ENCODE assay signal across 7 cellular contexts in the genomic region with DNA sequence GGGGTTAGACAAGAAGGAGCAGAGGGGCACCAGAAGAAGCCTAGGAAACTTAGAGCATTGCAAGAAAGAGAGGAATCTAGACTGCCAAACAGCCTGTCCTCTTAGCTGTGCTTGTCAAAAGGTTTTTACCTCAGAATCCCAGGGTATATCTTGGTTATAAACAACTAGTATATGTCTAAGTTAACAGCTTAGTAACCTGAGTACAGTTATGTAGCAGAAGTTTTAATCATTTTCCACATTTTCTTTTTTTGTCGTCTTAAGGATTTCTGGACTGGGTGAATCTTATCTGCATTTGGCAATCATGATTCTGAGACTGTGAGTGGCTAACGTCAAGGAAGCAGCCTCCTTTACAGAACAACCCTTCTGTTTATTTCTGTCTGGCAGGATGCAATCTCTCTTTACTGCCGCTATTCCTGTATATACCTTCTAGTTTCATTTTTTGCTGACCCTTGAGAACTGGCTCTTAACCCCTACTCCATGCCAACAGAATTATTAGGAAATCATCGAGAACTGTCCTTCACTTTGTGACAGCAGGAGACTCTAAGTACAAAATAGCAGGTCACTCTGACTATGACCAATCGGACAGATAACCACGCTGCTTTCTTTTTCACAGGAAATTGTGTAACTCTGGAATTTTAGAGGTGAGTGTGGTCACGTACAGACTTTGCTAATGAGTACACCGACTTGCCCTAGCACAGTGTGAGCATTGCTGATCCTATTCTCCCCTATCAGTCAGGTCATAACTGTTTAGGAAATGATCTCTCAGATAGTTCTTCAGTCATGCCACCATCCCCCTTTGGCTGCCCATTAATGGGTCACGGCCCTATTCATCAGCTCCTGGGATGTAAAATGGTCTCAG. TPM values are rescaled to one million over a fixed set of nuclear protein-coding genes. Genes with fewer than 3 reads are reported as not detected.
DNase-seq lines count a peak whose midpoint lies in the region; ATAC-seq and TF ChIP-seq lines count a peak whose summit lies in the region.

No MANE protein-coding gene starts in this region.

- H4K20me1 ChIP-seq in GM23338 (replicated peaks; ENCODE audit: insufficient read depth), result no peaks in the 10 kb centered on the region

- no peaks in the 10 kb centered on the region for H3K9me2 ChIP-seq in GM23338 (ENCODE audit: insufficient read depth)

- H3K27me3 Mint-ChIP-seq in GM23338 (ENCODE audit: insufficient read depth, low read depth, poor library complexity), result peaks cover 3% of the 10 kb centered on the region
- peaks cover 5% of the 10 kb centered on the region for H3K27me3 Mint-ChIP-seq in activated T-cell treated with anti-CD3 and anti-CD28 coated beads, Interleukin-2, amount 50 U/mL, for 72 hours (ENCODE audit: low read depth)

- H3K36me3 ChIP-seq in GM23338 (ENCODE audit: insufficient read depth), result no peaks in the 10 kb centered on the region

- no peak overlapping the region for H3K27ac Mint-ChIP-seq in GM23338
- peak overlapping the region; percentile 48 for H3K27ac Mint-ChIP-seq in activated T-cell treated with anti-CD3 and anti-CD28 coated beads, Interleukin-2, amount 50 U/mL, for 72 hours

- H3K4me2 ChIP-seq in GM23338, result no peak overlapping the region

- H3K4me1 ChIP-seq in GM23338 (ENCODE audit: insufficient read depth), result 0 out of 2 replicates have a peak, but pooled peaks cover 4% of the 10 kb centered on the region

- no peak overlapping the region for H3K4me3 Mint-ChIP-seq in GM23338
- peak overlapping the region; percentile 67 to 81 for H3K4me3 Mint-ChIP-seq in activated T-cell treated with anti-CD3 and anti-CD28 coated beads, Interleukin-2, amount 50 U/mL, for 72 hours

- TF ChIP-seq CTCF in GM23338 (conservative IDR thresholded peaks at IDR 0.05; ENCODE audit: low read depth in 2 of 2), result no peak
- no peak for TF ChIP-seq CTCF in LNCaP clone FGC (IDR thresholded peaks at IDR 0.05; ENCODE audit: control insufficient read depth, extremely low read depth, insufficient read depth)

- H3K9me3 Mint-ChIP-seq in GM23338, result no peaks in the 10 kb centered on the region; the same call in 2 of the 3 replicates
- no peaks in the 10 kb centered on the region for H3K9me3 Mint-ChIP-seq in activated T-cell treated with anti-CD3 and anti-CD28 coated beads, Interleukin-2, amount 50 U/mL, for 72 hours

- intact Hi-C loops in Right ventricle myocardium superior (cut with DNase I) (no loop called here), sciatic nerve (cut with DNase I) (no loop called here)

- no peaks in the 10 kb centered on the region for H3K27me3 ChIP-seq in GM23338 (ENCODE audit: insufficient read depth)

- H3K79me2 ChIP-seq in GM23338 (replicated peaks; ENCODE audit: insufficient read depth), result no peaks in the 10 kb centered on the region

- H3K36me3 Mint-ChIP-seq in GM23338 (ENCODE audit: low read depth), result no peaks in the 10 kb centered on the region
- H3K36me3 Mint-ChIP-seq in activated T-cell treated with anti-CD3 and anti-CD28 coated beads, Interleukin-2, amount 50 U/mL, for 72 hours (ENCODE audit: insufficient read depth in 2 of 2), result peaks cover 2% of the 10 kb centered on the region in 2 donors

- no peak overlapping the region for H3K4me3 ChIP-seq in GM23338
- peak overlapping the region; percentile 36 for H3K4me3 ChIP-seq in LNCaP clone FGC (ENCODE audit: low read depth, low read length)

- no peaks in the 10 kb centered on the region for H3F3A ChIP-seq in GM23338 (replicated peaks; ENCODE audit: low read depth)

- ATAC-seq in GM18499 (IDR thresholded peaks at IDR 0.05; ENCODE audit: insufficient read depth, unreplicated experiment), result peak; percentile 98
- no peak for ATAC-seq in GM23338
- peak; percentile 97 to 98 for ATAC-seq in activated T-cell treated with anti-CD3 and anti-CD28 coated beads, Interleukin-2, amount 50 U/mL, for 72 hours (replicated peaks in 1 of 2)
- peak; percentile 87 for ATAC-seq in Right ventricle myocardium superior (ENCODE audit: poor library complexity)
- ATAC-seq in sciatic nerve, result peak; percentile 91

- H3K27ac ChIP-seq in GM23338 (ENCODE audit: low read depth), result no peak overlapping the region

- peak overlapping the region; percentile 70; the same call in 1 of the 2 replicates for H2AFZ ChIP-seq in GM23338

- DNase-seq in GM23338 (ENCODE audit: low spot score) (no peak), LNCaP clone FGC (ENCODE audit: low read depth) (no peak), Right ventricle myocardium superior (no peak), sciatic nerve (ENCODE audit: low spot score) (no peak), GM19238 (ENCODE audit: insufficient read length, low spot score) (no peak)
- peak; percentile 50 to 60 for DNase-seq in activated T-cell treated with anti-CD3 and anti-CD28 coated beads, Interleukin-2, amount 50 U/mL, for 72 hours

- peaks cover 7% of the 10 kb centered on the region; the same call in 2 of the 3 replicates for H3K4me1 Mint-ChIP-seq in GM23338
- H3K4me1 Mint-ChIP-seq in activated T-cell treated with anti-CD3 and anti-CD28 coated beads, Interleukin-2, amount 50 U/mL, for 72 hours (ENCODE audit: low read depth), result peaks cover 21% of the 10 kb centered on the region

TF ChIP-seq in GM23338, 12 proteins besides CTCF, POLR2A, EP300 and RAD21 (continues in another document):
- TF ChIP-seq, protein P1, sequence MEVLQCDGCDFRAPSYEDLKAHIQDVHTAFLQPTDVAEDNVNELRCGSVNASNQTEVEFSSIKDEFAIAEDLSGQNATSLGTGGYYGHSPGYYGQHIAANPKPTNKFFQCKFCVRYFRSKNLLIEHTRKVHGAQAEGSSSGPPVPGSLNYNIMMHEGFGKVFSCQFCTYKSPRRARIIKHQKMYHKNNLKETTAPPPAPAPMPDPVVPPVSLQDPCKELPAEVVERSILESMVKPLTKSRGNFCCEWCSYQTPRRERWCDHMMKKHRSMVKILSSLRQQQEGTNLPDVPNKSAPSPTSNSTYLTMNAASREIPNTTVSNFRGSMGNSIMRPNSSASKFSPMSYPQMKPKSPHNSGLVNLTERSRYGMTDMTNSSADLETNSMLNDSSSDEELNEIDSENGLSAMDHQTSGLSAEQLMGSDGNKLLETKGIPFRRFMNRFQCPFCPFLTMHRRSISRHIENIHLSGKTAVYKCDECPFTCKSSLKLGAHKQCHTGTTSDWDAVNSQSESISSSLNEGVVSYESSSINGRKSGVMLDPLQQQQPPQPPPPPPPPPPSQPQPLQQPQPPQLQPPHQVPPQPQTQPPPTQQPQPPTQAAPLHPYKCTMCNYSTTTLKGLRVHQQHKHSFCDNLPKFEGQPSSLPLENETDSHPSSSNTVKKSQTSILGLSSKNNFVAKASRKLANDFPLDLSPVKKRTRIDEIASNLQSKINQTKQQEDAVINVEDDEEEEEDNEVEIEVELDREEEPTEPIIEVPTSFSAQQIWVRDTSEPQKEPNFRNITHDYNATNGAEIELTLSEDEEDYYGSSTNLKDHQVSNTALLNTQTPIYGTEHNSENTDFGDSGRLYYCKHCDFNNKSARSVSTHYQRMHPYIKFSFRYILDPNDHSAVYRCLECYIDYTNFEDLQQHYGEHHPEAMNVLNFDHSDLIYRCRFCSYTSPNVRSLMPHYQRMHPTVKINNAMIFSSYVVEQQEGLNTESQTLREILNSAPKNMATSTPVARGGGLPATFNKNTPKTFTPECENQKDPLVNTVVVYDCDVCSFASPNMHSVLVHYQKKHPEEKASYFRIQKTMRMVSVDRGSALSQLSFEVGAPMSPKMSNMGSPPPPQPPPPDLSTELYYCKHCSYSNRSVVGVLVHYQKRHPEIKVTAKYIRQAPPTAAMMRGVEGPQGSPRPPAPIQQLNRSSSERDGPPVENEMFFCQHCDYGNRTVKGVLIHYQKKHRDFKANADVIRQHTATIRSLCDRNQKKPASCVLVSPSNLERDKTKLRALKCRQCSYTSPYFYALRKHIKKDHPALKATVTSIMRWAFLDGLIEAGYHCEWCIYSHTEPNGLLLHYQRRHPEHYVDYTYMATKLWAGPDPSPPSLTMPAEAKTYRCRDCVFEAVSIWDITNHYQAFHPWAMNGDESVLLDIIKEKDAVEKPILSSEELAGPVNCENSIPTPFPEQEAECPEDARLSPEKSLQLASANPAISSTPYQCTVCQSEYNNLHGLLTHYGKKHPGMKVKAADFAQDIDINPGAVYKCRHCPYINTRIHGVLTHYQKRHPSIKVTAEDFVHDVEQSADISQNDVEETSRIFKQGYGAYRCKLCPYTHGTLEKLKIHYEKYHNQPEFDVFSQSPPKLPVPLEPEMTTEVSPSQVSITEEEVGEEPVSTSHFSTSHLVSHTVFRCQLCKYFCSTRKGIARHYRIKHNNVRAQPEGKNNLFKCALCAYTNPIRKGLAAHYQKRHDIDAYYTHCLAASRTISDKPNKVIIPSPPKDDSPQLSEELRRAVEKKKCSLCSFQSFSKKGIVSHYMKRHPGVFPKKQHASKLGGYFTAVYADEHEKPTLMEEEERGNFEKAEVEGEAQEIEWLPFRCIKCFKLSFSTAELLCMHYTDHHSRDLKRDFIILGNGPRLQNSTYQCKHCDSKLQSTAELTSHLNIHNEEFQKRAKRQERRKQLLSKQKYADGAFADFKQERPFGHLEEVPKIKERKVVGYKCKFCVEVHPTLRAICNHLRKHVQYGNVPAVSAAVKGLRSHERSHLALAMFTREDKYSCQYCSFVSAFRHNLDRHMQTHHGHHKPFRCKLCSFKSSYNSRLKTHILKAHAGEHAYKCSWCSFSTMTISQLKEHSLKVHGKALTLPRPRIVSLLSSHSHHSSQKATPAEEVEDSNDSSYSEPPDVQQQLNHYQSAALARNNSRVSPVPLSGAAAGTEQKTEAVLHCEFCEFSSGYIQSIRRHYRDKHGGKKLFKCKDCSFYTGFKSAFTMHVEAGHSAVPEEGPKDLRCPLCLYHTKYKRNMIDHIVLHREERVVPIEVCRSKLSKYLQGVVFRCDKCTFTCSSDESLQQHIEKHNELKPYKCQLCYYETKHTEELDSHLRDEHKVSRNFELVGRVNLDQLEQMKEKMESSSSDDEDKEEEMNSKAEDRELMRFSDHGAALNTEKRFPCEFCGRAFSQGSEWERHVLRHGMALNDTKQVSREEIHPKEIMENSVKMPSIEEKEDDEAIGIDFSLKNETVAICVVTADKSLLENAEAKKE (CRISPR knock-in tag; IDR thresholded peaks at IDR 0.05), result no peak
- TF ChIP-seq CREB1 (CRISPR knock-in tag; IDR thresholded peaks at IDR 0.05; ENCODE audit: low read depth) (no peak), EZH2 (IDR thresholded peaks at IDR 0.05; ENCODE audit: low read depth, unreplicated experiment) (no peak), STAT1 (IDR thresholded peaks at IDR 0.05; ENCODE audit: unreplicated experiment) (no peak)

RNA-seq across cellular contexts. Expression of a gene that starts 3.3 kb away (rescaled TPM):
- 2.8 and 3.3 TPM in 2 replicates for total RNA-seq in GM23338 (2014; rRNA removed; shearing (Covaris generic))
- polyA plus RNA-seq in GM23338 (2016; fragmentation: Nextera tagmentation; extraction: Ambion mirVana), result 2.3 and 3.6 TPM in 2 replicates
- not detected for total RNA-seq in activated T-cell treated with anti-CD3 and anti-CD28 coated beads, Interleukin-2, amount 50 U/mL, for 72 hours
- total RNA-seq in Right ventricle myocardium superior (4.7 TPM), sciatic nerve (26.1 TPM)

Comparison
In these comparisons a context has a peak if more than half of its experiments do, and no peak if none do; other contexts are left out.
1. DNase-seq: peak in activated T-cell treated with anti-CD3 and anti-CD28 coated beads, Interleukin-2, amount 50 U/mL, for 72 hours (2 of 2); none in GM23338 (single experiment), LNCaP clone FGC (single experiment), Right ventricle myocardium superior (single experiment), sciatic nerve (single experiment) and GM19238 (single experiment).